ENCODE assay signal across 1 cellular context in the genomic region with DNA sequence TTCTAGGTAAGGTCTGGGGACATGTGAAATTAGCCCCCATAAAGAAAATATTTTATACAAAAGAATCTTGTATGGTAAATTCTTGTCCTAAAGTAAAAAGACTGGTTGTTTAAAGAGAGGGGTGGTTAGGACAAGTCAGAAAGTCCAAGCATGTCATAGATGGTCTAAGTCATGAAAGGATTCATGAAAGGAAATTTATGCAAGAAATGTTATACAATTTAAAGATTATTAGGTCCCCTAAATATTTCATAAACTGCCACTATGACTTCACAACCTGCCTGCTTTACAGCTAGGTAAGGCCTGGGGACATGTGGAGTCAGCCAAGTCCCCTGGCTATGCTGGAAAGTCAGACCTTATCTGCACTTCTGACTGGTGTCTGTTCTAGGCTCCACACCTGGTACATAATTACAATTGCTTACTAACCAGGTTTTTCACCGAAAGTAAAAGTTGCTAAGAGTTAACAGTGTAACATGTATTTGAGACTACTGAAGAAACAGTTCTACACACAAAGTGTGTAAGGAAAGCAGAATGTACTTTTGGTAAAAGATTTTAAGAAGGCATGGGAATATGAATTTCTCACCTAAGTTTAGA.
A peak's percentile ranks its signal among the peaks of the same experiment; 100 is the strongest.
TF ChIP-seq lines count a peak whose summit lies in the region.

No MANE protein-coding gene starts in this region.

TF ChIP-seq in K562, 482 proteins besides CTCF, POLR2A, EP300 and RAD21:
- TF ChIP-seq, protein P1, sequence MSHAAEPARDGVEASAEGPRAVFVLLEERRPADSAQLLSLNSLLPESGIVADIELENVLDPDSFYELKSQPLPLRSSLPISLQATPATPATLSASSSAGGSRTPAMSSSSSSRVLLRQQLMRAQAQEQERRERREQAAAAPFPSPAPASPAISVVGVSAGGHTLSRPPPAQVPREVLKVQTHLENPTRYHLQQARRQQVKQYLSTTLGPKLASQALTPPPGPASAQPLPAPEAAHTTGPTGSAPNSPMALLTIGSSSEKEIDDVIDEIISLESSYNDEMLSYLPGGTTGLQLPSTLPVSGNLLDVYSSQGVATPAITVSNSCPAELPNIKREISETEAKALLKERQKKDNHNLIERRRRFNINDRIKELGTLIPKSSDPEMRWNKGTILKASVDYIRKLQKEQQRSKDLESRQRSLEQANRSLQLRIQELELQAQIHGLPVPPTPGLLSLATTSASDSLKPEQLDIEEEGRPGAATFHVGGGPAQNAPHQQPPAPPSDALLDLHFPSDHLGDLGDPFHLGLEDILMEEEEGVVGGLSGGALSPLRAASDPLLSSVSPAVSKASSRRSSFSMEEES (CRISPR knock-in tag; IDR thresholded peaks at IDR 0.05): no peak
- TF ChIP-seq, protein P2, sequence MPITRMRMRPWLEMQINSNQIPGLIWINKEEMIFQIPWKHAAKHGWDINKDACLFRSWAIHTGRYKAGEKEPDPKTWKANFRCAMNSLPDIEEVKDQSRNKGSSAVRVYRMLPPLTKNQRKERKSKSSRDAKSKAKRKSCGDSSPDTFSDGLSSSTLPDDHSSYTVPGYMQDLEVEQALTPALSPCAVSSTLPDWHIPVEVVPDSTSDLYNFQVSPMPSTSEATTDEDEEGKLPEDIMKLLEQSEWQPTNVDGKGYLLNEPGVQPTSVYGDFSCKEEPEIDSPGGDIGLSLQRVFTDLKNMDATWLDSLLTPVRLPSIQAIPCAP (CRISPR knock-in tag; IDR thresholded peaks at IDR 0.05; ENCODE audit: borderline replicate concordance): no peak
- TF ChIP-seq ZFP36 (IDR thresholded peaks at IDR 0.05; ENCODE audit: low read depth, low read length, partially characterized antibody) (peak; percentile 67), CCNT2 (IDR thresholded peaks at IDR 0.05; ENCODE audit: borderline replicate concordance, extremely low read depth, insufficient read length, low read depth, low read length) (no peak)
TF ChIP-seq in K562: peak in this region for 1.
